In the genomic region with DNA sequence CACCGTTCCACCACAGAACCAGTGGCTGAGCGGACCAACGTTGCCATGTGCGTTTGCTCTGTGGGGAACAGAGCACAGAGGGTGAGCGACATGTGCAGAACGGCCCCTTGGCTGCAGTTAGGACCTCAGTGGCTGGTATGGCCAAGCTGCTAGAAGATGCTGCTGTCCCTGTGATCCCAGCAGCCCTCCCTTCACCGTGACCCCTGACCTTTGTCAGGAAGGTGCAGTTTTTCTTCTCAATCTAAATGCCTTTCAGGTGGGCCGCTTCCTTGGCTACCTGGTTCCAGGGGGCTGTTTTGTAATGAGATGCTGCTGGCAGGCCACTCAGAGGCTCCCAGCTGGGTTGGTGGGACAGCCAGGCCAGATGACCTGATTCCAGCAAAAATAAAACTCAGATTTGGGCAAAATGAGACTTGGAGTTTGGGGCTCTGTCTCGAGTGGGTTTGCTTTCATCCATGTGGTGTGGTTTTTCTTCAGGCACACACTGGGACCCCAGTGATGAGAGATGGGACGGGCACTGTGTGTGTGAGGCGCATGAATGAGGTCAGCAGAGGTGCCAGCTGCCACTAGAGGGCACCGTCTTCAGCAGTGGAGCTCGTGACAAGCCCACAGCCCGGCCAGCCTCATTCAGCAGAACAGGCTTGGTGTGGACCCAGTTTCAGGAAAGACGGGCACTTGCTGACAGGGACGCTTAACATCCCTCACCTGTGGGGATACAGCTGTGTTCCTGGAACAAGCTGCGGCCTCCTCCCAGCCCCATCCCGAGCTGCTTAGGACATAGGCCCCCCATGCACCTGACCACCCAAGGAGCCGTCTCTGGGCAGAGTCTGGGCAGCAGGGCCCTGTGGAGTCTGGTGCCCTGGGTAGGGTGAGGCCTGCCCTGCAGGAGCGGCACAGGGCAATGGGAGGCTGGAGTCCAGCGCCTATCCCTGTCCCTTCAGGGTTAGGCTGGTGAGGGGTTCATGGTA, we compare ENCODE assay signal across 8 cellular contexts. TPM values are rescaled to one million over a fixed set of nuclear protein-coding genes. Genes with fewer than 3 reads are reported as not detected.
DNase-seq lines count a peak whose midpoint lies in the region; ATAC-seq and TF ChIP-seq lines count a peak whose summit lies in the region.

No MANE protein-coding gene starts in this region.

- no peaks in the 10 kb centered on the region for H3K36me3 ChIP-seq in kidney epithelial cell (ENCODE audit: control insufficient read depth, insufficient read depth, low read length)

- TSS peak; percentile 34 for BruUV-seq in MCF 10A (replicated peaks; lab: Mats Ljungman, UMichigan)

- H3K4me3 Mint-ChIP-seq in IgD-negative memory B cell = peak overlapping the region in 1 of 4 donors; percentile 80
- H3K4me3 Mint-ChIP-seq in MCF 10A (ENCODE audit: unreplicated experiment) = no peak overlapping the region

- H3K9me3 Mint-ChIP-seq in IgD-negative memory B cell = peaks cover 4 to 9% (median 7%) of the 10 kb centered on the region in 3 donors
- peaks cover 8% of the 10 kb centered on the region for H3K9me3 Mint-ChIP-seq in MCF 10A (ENCODE audit: unreplicated experiment)

- DNase-seq in DMS53 (lab: John Stamatoyannopoulos, UW) (peak; percentile 83), T-helper 9 cell (peak; percentile 39), MCF 10A (ENCODE audit: unreplicated experiment) (peak; percentile 59), kidney epithelial cell (ENCODE audit: low read depth) (no peak), NCI-H526 treated with DMSO at 0.1 percent for 48 hours (lab: John Stamatoyannopoulos, UW) (no peak)
- peak; percentile 53 to 56 for DNase-seq in stimulated activated CD4-positive, alpha-beta T cell treated with anti-CD3 and anti-CD28 coated beads, Interleukin-2, amount 100 ng/mL, for 48 hours

- H3K36me3 Mint-ChIP-seq in IgD-negative memory B cell (peaks cover 5% of the 10 kb centered on the region), MCF 10A (ENCODE audit: insufficient read depth, unreplicated experiment) (peaks cover 30% of the 10 kb centered on the region)

- H3K27me3 Mint-ChIP-seq in IgD-negative memory B cell = peaks cover 3% of the 10 kb centered on the region
- no peaks in the 10 kb centered on the region for H3K27me3 Mint-ChIP-seq in MCF 10A (ENCODE audit: insufficient read depth, unreplicated experiment)

- H3K4me1 Mint-ChIP-seq in IgD-negative memory B cell = peaks cover 0 to 9% (median 4%) of the 10 kb centered on the region in 3 donors
- H3K4me1 Mint-ChIP-seq in MCF 10A (ENCODE audit: insufficient read depth, unreplicated experiment) = no peaks in the 10 kb centered on the region

- H3K4me3 ChIP-seq in kidney epithelial cell (ENCODE audit: low read depth, low read length) = no peak overlapping the region

- H3K27ac Mint-ChIP-seq in IgD-negative memory B cell = peak overlapping the region in 2 of 3 donors; percentile 22 to 45
- no peak overlapping the region for H3K27ac Mint-ChIP-seq in MCF 10A (ENCODE audit: low read depth, unreplicated experiment)

- intact Hi-C loops in MCF 10A (cut with micrococcal nuclease) = no loop called here

- TF ChIP-seq CTCF in MCF 10A (IDR thresholded peaks at IDR 0.05; ENCODE audit: unreplicated experiment) (peak; percentile 75), kidney epithelial cell (IDR thresholded peaks at IDR 0.05; ENCODE audit: insufficient read depth, low read length, poor library complexity, severe bottlenecking) (peak; percentile 92)

- POLR2A ChIA-PET in MCF 10A (lab: Yijun Ruan, JAX) = interaction anchor here (1.0 to 1.1 kb wide), 2 partner anchors 10 to 24 kb away, joined by 3 to 4 read pairs; no protein-coding TSS in a partner anchor

- ATAC-seq in HG02884 (IDR thresholded peaks at IDR 0.05; ENCODE audit: unreplicated experiment) = no peak

- no peaks in the 10 kb centered on the region for H3K27me3 ChIP-seq in kidney epithelial cell (ENCODE audit: control insufficient read depth, insufficient read depth, low read length)

- CTCF ChIA-PET in MCF 10A (lab: Yijun Ruan, JAX) = interaction anchor here (0.6 to 1.7 kb wide), 8 partner anchors 16 to 1727 kb away, joined by 3 to 6 read pairs (median 3); no protein-coding TSS in a partner anchor

RNA-seq across cellular contexts. Expression of gene MRPS2, which starts 4.1 kb away (rescaled TPM):
- polyA plus RNA-seq in IgD-negative memory B cell = 65.7 TPM
- 35.4 and 45.8 TPM in 2 replicates for total RNA-seq in MCF 10A (2022)
- total RNA-seq in kidney epithelial cell = 72.4 and 93.2 TPM in 2 replicates

RNA-seq across cellular contexts. Expression of gene LCN1, which starts 16.7 kb away (rescaled TPM):
- not detected for polyA plus RNA-seq in IgD-negative memory B cell
- total RNA-seq in MCF 10A (2022) (not detected in 2 replicates), kidney epithelial cell (not detected in 2 replicates)

RNA-seq across cellular contexts. Expression of gene PPP1R26, which starts 25.0 kb away (rescaled TPM):
- 1.7 TPM for polyA plus RNA-seq in IgD-negative memory B cell
- total RNA-seq in MCF 10A (2022) = 19.1 and 21.7 TPM in 2 replicates
- 47.2 and 48.0 TPM in 2 replicates for total RNA-seq in kidney epithelial cell

RNA-seq across cellular contexts. Expression of gene OBP2A, which starts 41.4 kb away (rescaled TPM):
- polyA plus RNA-seq in IgD-negative memory B cell = not detected
- total RNA-seq in MCF 10A (2022) (not detected in 2 replicates), kidney epithelial cell (not detected in 2 replicates)

RNA-seq across cellular contexts. Expression of gene PAEP, which starts 57.0 kb away (rescaled TPM):
- not detected for polyA plus RNA-seq in IgD-negative memory B cell
- total RNA-seq in MCF 10A (2022) = not detected in 2 replicates
- 0.21 TPM in 1 of 2 replicates, not detected in the other for total RNA-seq in kidney epithelial cell

Comparison
In these comparisons a context has a peak if more than half of its experiments do, and no peak if none do; other contexts are left out.
1. DNase-seq: peak in DMS53 (single experiment), T-helper 9 cell (single experiment), MCF 10A (single experiment) and stimulated activated CD4-positive, alpha-beta T cell treated with anti-CD3 and anti-CD28 coated beads, Interleukin-2, amount 100 ng/mL, for 48 hours (2 of 2); none in kidney epithelial cell (single experiment) and NCI-H526 treated with DMSO at 0.1 percent for 48 hours (single experiment).